Comparison of ENCODE assay signal across 2 cellular contexts in the genomic region with DNA sequence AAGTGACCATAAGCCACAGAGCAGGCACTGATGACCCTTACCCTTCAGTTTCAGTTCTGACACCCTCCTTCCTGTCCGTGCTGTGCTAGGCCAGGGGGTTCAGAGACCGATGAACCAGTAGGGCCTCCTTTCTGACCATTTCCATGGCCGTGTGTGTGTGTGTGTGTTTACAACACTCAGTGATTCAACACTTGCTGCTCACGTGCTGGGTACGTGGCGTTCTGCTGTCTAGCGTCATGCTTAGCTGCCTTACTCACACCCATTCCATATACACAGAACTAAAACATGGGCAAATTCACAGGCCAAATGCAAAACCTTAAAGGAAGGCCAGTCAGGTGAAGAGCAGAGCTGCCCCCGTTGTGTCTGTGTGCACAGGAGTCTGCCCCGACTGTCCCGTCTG.
TF ChIP-seq lines count a peak whose summit lies in the region.

No MANE protein-coding gene starts in this region.

TF ChIP-seq in HepG2, 621 proteins besides CTCF, POLR2A, EP300 and RAD21 (continued from another document and continues in another):
- TF ChIP-seq, protein P1, sequence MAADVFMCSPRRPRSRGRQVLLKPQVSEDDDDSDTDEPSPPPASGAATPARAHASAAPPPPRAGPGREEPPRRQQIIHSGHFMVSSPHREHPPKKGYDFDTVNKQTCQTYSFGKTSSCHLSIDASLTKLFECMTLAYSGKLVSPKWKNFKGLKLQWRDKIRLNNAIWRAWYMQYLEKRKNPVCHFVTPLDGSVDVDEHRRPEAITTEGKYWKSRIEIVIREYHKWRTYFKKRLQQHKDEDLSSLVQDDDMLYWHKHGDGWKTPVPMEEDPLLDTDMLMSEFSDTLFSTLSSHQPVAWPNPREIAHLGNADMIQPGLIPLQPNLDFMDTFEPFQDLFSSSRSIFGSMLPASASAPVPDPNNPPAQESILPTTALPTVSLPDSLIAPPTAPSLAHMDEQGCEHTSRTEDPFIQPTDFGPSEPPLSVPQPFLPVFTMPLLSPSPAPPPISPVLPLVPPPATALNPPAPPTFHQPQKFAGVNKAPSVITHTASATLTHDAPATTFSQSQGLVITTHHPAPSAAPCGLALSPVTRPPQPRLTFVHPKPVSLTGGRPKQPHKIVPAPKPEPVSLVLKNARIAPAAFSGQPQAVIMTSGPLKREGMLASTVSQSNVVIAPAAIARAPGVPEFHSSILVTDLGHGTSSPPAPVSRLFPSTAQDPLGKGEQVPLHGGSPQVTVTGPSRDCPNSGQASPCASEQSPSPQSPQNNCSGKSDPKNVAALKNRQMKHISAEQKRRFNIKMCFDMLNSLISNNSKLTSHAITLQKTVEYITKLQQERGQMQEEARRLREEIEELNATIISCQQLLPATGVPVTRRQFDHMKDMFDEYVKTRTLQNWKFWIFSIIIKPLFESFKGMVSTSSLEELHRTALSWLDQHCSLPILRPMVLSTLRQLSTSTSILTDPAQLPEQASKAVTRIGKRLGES (CRISPR knock-in tag; IDR thresholded peaks at IDR 0.05; ENCODE audit: borderline replicate concordance): peak; percentile 92
- TF ChIP-seq ZFYVE20 (CRISPR knock-in tag; IDR thresholded peaks at IDR 0.05; ENCODE audit: borderline replicate concordance, low read depth) (no peak), ZNF468 (CRISPR knock-in tag; IDR thresholded peaks at IDR 0.05) (no peak), ZNF12 (CRISPR knock-in tag; IDR thresholded peaks at IDR 0.05) (0 out of 2 replicates have a peak, but pooled peaks have one; percentile 30), ZBTB21 (CRISPR knock-in tag; IDR thresholded peaks at IDR 0.05) (peak; percentile 24; the same call in 1 of the 2 replicates), SMAD3 (CRISPR knock-in tag; IDR thresholded peaks at IDR 0.05) (peak; percentile 40; the same call in 1 of the 2 replicates), ZNF792 (CRISPR knock-in tag; IDR thresholded peaks at IDR 0.05) (0 out of 2 replicates have a peak, but pooled peaks have one; percentile 35), SOX13 (IDR thresholded peaks at IDR 0.05) (no peak), SOX13 (CRISPR knock-in tag; conservative IDR thresholded peaks at IDR 0.05 in 1 of 2, IDR thresholded peaks at IDR 0.05 in 1 of 2) (peak in 1 of 2 experiments; percentile 47; a peak in 1 of 4 replicates), FOXK1 (CRISPR knock-in tag; IDR thresholded peaks at IDR 0.05; ENCODE audit: borderline replicate concordance, low read depth) (peak; percentile 70; the same call in 1 of the 2 replicates), ZNF251 (CRISPR knock-in tag; IDR thresholded peaks at IDR 0.05) (no peak), HOXA3 (CRISPR knock-in tag; IDR thresholded peaks at IDR 0.05) (peak; percentile 64; the same call in 1 of the 2 replicates), FOXA1 (IDR thresholded peaks at IDR 0.05) (no peak), FOXA1 (CRISPR knock-in tag; IDR thresholded peaks at IDR 0.05) (peak; percentile 66)
- TF ChIP-seq, protein P2, sequence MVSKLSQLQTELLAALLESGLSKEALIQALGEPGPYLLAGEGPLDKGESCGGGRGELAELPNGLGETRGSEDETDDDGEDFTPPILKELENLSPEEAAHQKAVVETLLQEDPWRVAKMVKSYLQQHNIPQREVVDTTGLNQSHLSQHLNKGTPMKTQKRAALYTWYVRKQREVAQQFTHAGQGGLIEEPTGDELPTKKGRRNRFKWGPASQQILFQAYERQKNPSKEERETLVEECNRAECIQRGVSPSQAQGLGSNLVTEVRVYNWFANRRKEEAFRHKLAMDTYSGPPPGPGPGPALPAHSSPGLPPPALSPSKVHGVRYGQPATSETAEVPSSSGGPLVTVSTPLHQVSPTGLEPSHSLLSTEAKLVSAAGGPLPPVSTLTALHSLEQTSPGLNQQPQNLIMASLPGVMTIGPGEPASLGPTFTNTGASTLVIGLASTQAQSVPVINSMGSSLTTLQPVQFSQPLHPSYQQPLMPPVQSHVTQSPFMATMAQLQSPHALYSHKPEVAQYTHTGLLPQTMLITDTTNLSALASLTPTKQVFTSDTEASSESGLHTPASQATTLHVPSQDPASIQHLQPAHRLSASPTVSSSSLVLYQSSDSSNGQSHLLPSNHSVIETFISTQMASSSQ (IDR thresholded peaks at IDR 0.05; ENCODE audit: low read depth): no peak
- TF ChIP-seq, protein P2 (CRISPR knock-in tag; IDR thresholded peaks at IDR 0.05; ENCODE audit: borderline replicate concordance): 0 out of 2 replicates have a peak, but pooled peaks have one; percentile 18
- TF ChIP-seq, protein P3, sequence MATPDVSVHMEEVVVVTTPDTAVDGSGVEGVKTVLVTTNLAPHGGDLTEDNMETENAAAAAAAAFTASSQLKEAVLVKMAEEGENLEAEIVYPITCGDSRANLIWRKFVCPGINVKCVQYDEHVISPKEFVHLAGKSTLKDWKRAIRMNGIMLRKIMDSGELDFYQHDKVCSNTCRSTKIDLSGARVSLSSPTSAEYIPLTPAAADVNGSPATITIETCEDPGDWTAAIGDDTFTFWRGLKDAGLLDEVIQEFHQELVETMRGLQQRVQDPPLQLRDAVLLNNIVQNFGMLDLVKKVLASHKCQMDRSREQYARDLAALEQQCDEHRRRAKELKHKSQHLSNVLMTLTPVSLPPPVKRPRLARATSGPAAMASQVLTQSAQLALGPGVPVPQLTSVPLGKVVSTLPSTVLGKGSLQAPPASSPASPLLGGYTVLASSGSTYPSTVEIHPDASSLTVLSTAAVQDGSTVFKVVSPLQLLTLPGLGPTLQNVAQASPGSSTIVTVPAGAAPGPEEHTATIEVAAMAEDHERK (CRISPR knock-in tag; IDR thresholded peaks at IDR 0.05; ENCODE audit: low read depth): no peak
- TF ChIP-seq, protein P4, sequence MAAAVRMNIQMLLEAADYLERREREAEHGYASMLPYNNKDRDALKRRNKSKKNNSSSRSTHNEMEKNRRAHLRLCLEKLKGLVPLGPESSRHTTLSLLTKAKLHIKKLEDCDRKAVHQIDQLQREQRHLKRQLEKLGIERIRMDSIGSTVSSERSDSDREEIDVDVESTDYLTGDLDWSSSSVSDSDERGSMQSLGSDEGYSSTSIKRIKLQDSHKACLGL (CRISPR knock-in tag; IDR thresholded peaks at IDR 0.05): peak; percentile 53; the same call in 1 of the 2 replicates

TF ChIP-seq in WTC11, 78 proteins besides CTCF, POLR2A, EP300 and RAD21 (continued from another document):
- TF ChIP-seq, protein P5, sequence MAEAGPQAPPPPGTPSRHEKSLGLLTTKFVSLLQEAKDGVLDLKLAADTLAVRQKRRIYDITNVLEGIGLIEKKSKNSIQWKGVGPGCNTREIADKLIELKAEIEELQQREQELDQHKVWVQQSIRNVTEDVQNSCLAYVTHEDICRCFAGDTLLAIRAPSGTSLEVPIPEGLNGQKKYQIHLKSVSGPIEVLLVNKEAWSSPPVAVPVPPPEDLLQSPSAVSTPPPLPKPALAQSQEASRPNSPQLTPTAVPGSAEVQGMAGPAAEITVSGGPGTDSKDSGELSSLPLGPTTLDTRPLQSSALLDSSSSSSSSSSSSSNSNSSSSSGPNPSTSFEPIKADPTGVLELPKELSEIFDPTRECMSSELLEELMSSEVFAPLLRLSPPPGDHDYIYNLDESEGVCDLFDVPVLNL (CRISPR knock-in tag; IDR thresholded peaks at IDR 0.05; ENCODE audit: borderline replicate concordance, low read depth): no peak
TF ChIP-seq in WTC11: peak in this region for 1.
